Comparison of ENCODE assay signal across 19 cellular contexts in genomic region chr12:28973491-28973890, GRCh38.
DNase-seq lines count a peak whose midpoint lies in the region; ATAC-seq, FAIRE-seq and TF ChIP-seq lines count a peak whose summit lies in the region.
"Had no signal": no experiment of that assay in that cellular context is flagged by ENCODE, and none has a peak within 500 bp of the region (broad histone marks: within the 10 kb centered on the region; RNA-seq: fewer than 3 reads in every experiment).

No MANE protein-coding gene starts in this region.

- no peak overlapping the region for H3K27ac ChIP-seq in astrocyte (ENCODE audit: low read depth, low read length)
- H3K27ac ChIP-seq: BLaER1 treated with 17β-estradiol and CSF1 and Interleukin-3, amounts not matched to agents 10 nM and 100 nM; GM23248; HL-60 had no signal

- H3K9me3 ChIP-seq in astrocyte (ENCODE audit: insufficient read depth, low read depth, low read length): no peaks in the 10 kb centered on the region
- H3K9me3 ChIP-seq: BLaER1 treated with 17β-estradiol and CSF1 and Interleukin-3, amounts not matched to agents 10 nM and 100 nM; HAP-1 had no signal

- H3K36me3 ChIP-seq in astrocyte (ENCODE audit: insufficient read depth, low read length): no peaks in the 10 kb centered on the region
- H3K36me3 ChIP-seq: BLaER1 treated with 17β-estradiol and CSF1 and Interleukin-3, amounts not matched to agents 10 nM and 100 nM; HAP-1 had no signal

- H3K9ac ChIP-seq in astrocyte (ENCODE audit: low read length): no peak overlapping the region
- H3K9ac ChIP-seq: BLaER1 treated with 17β-estradiol and CSF1 and Interleukin-3, amounts not matched to agents 10 nM and 100 nM; GM23248 had no signal

- H3K36me3 Mint-ChIP-seq in astrocyte (ENCODE audit: low read depth, unreplicated experiment): no peaks in the 10 kb centered on the region
- H3K36me3 Mint-ChIP-seq in HFFc6 (ENCODE audit: low read depth): no peaks in the 10 kb centered on the region
- H3K36me3 Mint-ChIP-seq in activated CD8-positive, alpha-beta T cell treated with anti-CD3 and anti-CD28 coated beads for 36 hours (ENCODE audit: low read depth): no peaks in the 10 kb centered on the region
- no peaks in the 10 kb centered on the region for H3K36me3 Mint-ChIP-seq in activated CD4-positive, alpha-beta T cell treated with anti-CD3 and anti-CD28 coated beads, Interleukin-2, amount 10 ng/mL, durations not matched to agents 7 days and 5 days (ENCODE audit: low read depth)
- no peaks in the 10 kb centered on the region for H3K36me3 Mint-ChIP-seq in activated CD4-positive, alpha-beta T cell treated with anti-CD3 and anti-CD28 coated beads for 36 hours (ENCODE audit: low read depth)
- H3K36me3 Mint-ChIP-seq: CD8-positive, alpha-beta T cell had no signal

- TF ChIP-seq CTCF in astrocyte (IDR thresholded peaks at IDR 0.05; ENCODE audit: insufficient read depth, low read depth, low read length): no peak
- TF ChIP-seq CTCF in fibroblast of the aortic adventitia (IDR thresholded peaks at IDR 0.05; ENCODE audit: insufficient read depth, low read length): no peak
- TF ChIP-seq CTCF in HFFc6 (IDR thresholded peaks at IDR 0.05): no peak
- no peak for TF ChIP-seq CTCF in activated CD8-positive, alpha-beta T cell treated with anti-CD3 and anti-CD28 coated beads for 36 hours (IDR thresholded peaks at IDR 0.05)

- CTCF ChIA-PET in activated CD8-positive, alpha-beta T cell treated with anti-CD3 and anti-CD28 coated beads for 36 hours (lab: Charles Lee): no interaction called here
- CTCF ChIA-PET in activated CD4-positive, alpha-beta T cell treated with anti-CD3 and anti-CD28 coated beads, Interleukin-2, amount 10 ng/mL, durations not matched to agents 7 days and 5 days (lab: Charles Lee): no interaction called here
- CTCF ChIA-PET in activated CD4-positive, alpha-beta T cell treated with anti-CD3 and anti-CD28 coated beads for 36 hours (lab: Charles Lee): no interaction called here

- no peak overlapping the region for H2AFZ ChIP-seq in astrocyte (ENCODE audit: low read depth, low read length)
- H2AFZ ChIP-seq: GM23248 had no signal

- peak; percentile 32 for ATAC-seq in GM19351 (IDR thresholded peaks at IDR 0.05; ENCODE audit: unreplicated experiment)
- no peak for ATAC-seq in activated CD8-positive, alpha-beta T cell treated with anti-CD3 and anti-CD28 coated beads for 36 hours
- ATAC-seq in activated CD4-positive, alpha-beta T cell treated with anti-CD3 and anti-CD28 coated beads for 36 hours: no peak
- ATAC-seq: CD8-positive, alpha-beta T cell; GM12878; K562 had no signal

- no peak overlapping the region for H3K4me3 Mint-ChIP-seq in astrocyte (ENCODE audit: unreplicated experiment)
- no peak overlapping the region for H3K4me3 Mint-ChIP-seq in HFFc6
- no peak overlapping the region for H3K4me3 Mint-ChIP-seq in activated CD8-positive, alpha-beta T cell treated with anti-CD3 and anti-CD28 coated beads for 36 hours
- H3K4me3 Mint-ChIP-seq in activated CD4-positive, alpha-beta T cell treated with anti-CD3 and anti-CD28 coated beads, Interleukin-2, amount 10 ng/mL, durations not matched to agents 7 days and 5 days: no peak overlapping the region
- H3K4me3 Mint-ChIP-seq in activated CD4-positive, alpha-beta T cell treated with anti-CD3 and anti-CD28 coated beads for 36 hours: no peak overlapping the region
- H3K4me3 Mint-ChIP-seq: B cell; CD8-positive, alpha-beta T cell had no signal

- H3K27ac Mint-ChIP-seq in astrocyte (ENCODE audit: unreplicated experiment): no peak overlapping the region
- no peak overlapping the region for H3K27ac Mint-ChIP-seq in HFFc6
- no peak overlapping the region for H3K27ac Mint-ChIP-seq in activated CD8-positive, alpha-beta T cell treated with anti-CD3 and anti-CD28 coated beads for 36 hours
- no peak overlapping the region for H3K27ac Mint-ChIP-seq in activated CD4-positive, alpha-beta T cell treated with anti-CD3 and anti-CD28 coated beads, Interleukin-2, amount 10 ng/mL, durations not matched to agents 7 days and 5 days
- H3K27ac Mint-ChIP-seq in activated CD4-positive, alpha-beta T cell treated with anti-CD3 and anti-CD28 coated beads for 36 hours: no peak overlapping the region
- H3K27ac Mint-ChIP-seq: B cell; CD8-positive, alpha-beta T cell had no signal

- H3K27me3 Mint-ChIP-seq in astrocyte (ENCODE audit: low read depth, unreplicated experiment) (no peaks in the 10 kb centered on the region), HFFc6 (ENCODE audit: insufficient read depth) (no peaks in the 10 kb centered on the region; the same call in 1 of the 2 replicates)
- H3K27me3 Mint-ChIP-seq in activated CD8-positive, alpha-beta T cell treated with anti-CD3 and anti-CD28 coated beads for 36 hours: peaks cover 6% of the 10 kb centered on the region
- H3K27me3 Mint-ChIP-seq in activated CD4-positive, alpha-beta T cell treated with anti-CD3 and anti-CD28 coated beads, Interleukin-2, amount 10 ng/mL, durations not matched to agents 7 days and 5 days: no peaks in the 10 kb centered on the region
- peaks cover 14% of the 10 kb centered on the region for H3K27me3 Mint-ChIP-seq in activated CD4-positive, alpha-beta T cell treated with anti-CD3 and anti-CD28 coated beads for 36 hours

- H3K79me2 ChIP-seq in astrocyte (ENCODE audit: insufficient read depth, low read length): no peaks in the 10 kb centered on the region

- H3K4me1 Mint-ChIP-seq in astrocyte (ENCODE audit: low read depth, unreplicated experiment) (peaks cover 26% of the 10 kb centered on the region), HFFc6 (ENCODE audit: low read depth) (no peaks in the 10 kb centered on the region)
- no peaks in the 10 kb centered on the region for H3K4me1 Mint-ChIP-seq in activated CD8-positive, alpha-beta T cell treated with anti-CD3 and anti-CD28 coated beads for 36 hours (ENCODE audit: low read depth)
- no peaks in the 10 kb centered on the region for H3K4me1 Mint-ChIP-seq in activated CD4-positive, alpha-beta T cell treated with anti-CD3 and anti-CD28 coated beads, Interleukin-2, amount 10 ng/mL, durations not matched to agents 7 days and 5 days
- H3K4me1 Mint-ChIP-seq in activated CD4-positive, alpha-beta T cell treated with anti-CD3 and anti-CD28 coated beads for 36 hours: no peaks in the 10 kb centered on the region
- H3K4me1 Mint-ChIP-seq: B cell had no signal

- H4K20me1 ChIP-seq in astrocyte (ENCODE audit: insufficient read depth, low read length): no peaks in the 10 kb centered on the region
- H4K20me1 ChIP-seq: BLaER1 treated with 17β-estradiol and CSF1 and Interleukin-3, amounts not matched to agents 10 nM and 100 nM had no signal

- intact Hi-C loops in activated CD8-positive, alpha-beta T cell treated with anti-CD3 and anti-CD28 coated beads for 36 hours (cut with micrococcal nuclease): no loop called here
- intact Hi-C loops in activated CD4-positive, alpha-beta T cell treated with anti-CD3 and anti-CD28 coated beads for 36 hours (cut with DNase I, micrococcal nuclease): no loop called here

- DNase-seq in astrocyte (ENCODE audit: low read depth) (peak; percentile 76), fibroblast of the aortic adventitia (ENCODE audit: low read depth) (peak; percentile 45), HFFc6 (no peak)
- DNase-seq in activated CD8-positive, alpha-beta T cell treated with anti-CD3 and anti-CD28 coated beads for 36 hours: no peak
- DNase-seq in activated CD4-positive, alpha-beta T cell treated with anti-CD3 and anti-CD28 coated beads, Interleukin-2, amount 10 ng/mL, durations not matched to agents 7 days and 5 days: no peak
- no peak for DNase-seq in activated CD4-positive, alpha-beta T cell treated with anti-CD3 and anti-CD28 coated beads for 36 hours
- DNase-seq: ACHN; Calu3; CD8-positive, alpha-beta T cell; DMS79 treated with DMSO at 0.1 percent for 48 hours had no signal

- H3K4me3 ChIP-seq in astrocyte (ENCODE audit: insufficient read depth, low read depth, low read length) (no peak overlapping the region), fibroblast of the aortic adventitia (ENCODE audit: low read depth, low read length) (no peak overlapping the region)
- H3K4me3 ChIP-seq: BLaER1 treated with 17β-estradiol and CSF1 and Interleukin-3, amounts not matched to agents 10 nM and 100 nM; GM12878; GM23248; HAP-1; K562 had no signal

- H3K4me1 ChIP-seq in astrocyte (ENCODE audit: insufficient read depth, low read length): no peaks in the 10 kb centered on the region
- H3K4me1 ChIP-seq: BLaER1 treated with 17β-estradiol and CSF1 and Interleukin-3, amounts not matched to agents 10 nM and 100 nM had no signal

- FAIRE-seq in astrocyte (lab: Jason Lieb, UNC): no peak
- FAIRE-seq: A204.1, GM12878, K562 had no signal

- H3K9me3 Mint-ChIP-seq in astrocyte (ENCODE audit: unreplicated experiment): no peaks in the 10 kb centered on the region
- H3K9me3 Mint-ChIP-seq in HFFc6: peaks cover 19% of the 10 kb centered on the region; the same call in 1 of the 2 replicates
- H3K9me3 Mint-ChIP-seq in activated CD8-positive, alpha-beta T cell treated with anti-CD3 and anti-CD28 coated beads for 36 hours: no peaks in the 10 kb centered on the region
- H3K9me3 Mint-ChIP-seq in activated CD4-positive, alpha-beta T cell treated with anti-CD3 and anti-CD28 coated beads, Interleukin-2, amount 10 ng/mL, durations not matched to agents 7 days and 5 days: no peaks in the 10 kb centered on the region
- no peaks in the 10 kb centered on the region for H3K9me3 Mint-ChIP-seq in activated CD4-positive, alpha-beta T cell treated with anti-CD3 and anti-CD28 coated beads for 36 hours (ENCODE audit: low read depth)
- H3K9me3 Mint-ChIP-seq: CD8-positive, alpha-beta T cell had no signal

- POLR2A ChIA-PET in activated CD8-positive, alpha-beta T cell treated with anti-CD3 and anti-CD28 coated beads for 36 hours (lab: Charles Lee): no interaction called here
- POLR2A ChIA-PET in activated CD4-positive, alpha-beta T cell treated with anti-CD3 and anti-CD28 coated beads, Interleukin-2, amount 10 ng/mL, durations not matched to agents 7 days and 5 days (lab: Charles Lee): no interaction called here
- POLR2A ChIA-PET in activated CD4-positive, alpha-beta T cell treated with anti-CD3 and anti-CD28 coated beads for 36 hours (lab: Charles Lee): no interaction called here

- H3K4me2 ChIP-seq in astrocyte (ENCODE audit: low read length): no peak overlapping the region
- H3K4me2 ChIP-seq: BLaER1 treated with 17β-estradiol and CSF1 and Interleukin-3, amounts not matched to agents 10 nM and 100 nM had no signal

- no peaks in the 10 kb centered on the region for H3K27me3 ChIP-seq in astrocyte (ENCODE audit: insufficient read depth, low read length)
- H3K27me3 ChIP-seq: BLaER1 treated with 17β-estradiol and CSF1 and Interleukin-3, amounts not matched to agents 10 nM and 100 nM had no signal

Comparison
In these comparisons a context has a peak if more than half of its experiments do, and no peak if none do; other contexts are left out.
1. DNase-seq: peak in astrocyte (single experiment) and fibroblast of the aortic adventitia (single experiment); none in HFFc6 (single experiment), activated CD8-positive, alpha-beta T cell treated with anti-CD3 and anti-CD28 coated beads for 36 hours (single experiment), activated CD4-positive, alpha-beta T cell treated with anti-CD3 and anti-CD28 coated beads, Interleukin-2, amount 10 ng/mL, durations not matched to agents 7 days and 5 days (single experiment) and activated CD4-positive, alpha-beta T cell treated with anti-CD3 and anti-CD28 coated beads for 36 hours (single experiment).